In the genomic region with DNA sequence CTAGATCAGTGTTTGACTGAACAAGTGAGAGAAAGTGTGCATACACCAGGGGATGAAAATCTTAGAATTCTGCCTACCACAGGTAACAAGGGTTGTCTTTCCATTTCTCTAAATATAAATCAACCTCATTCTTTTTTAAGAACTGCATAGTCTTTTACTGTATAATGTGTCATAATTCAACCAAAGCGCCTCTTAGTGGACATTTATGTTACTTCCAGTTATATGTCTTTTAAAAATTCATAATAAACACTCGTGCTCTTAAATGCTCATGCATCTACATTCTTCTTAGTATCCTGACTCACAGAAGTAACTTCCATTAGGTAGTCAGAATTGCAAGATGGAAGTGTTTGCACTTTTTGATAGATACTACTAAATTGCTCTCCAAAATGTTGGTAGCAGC, we compare ENCODE assay signal across 8 cellular contexts.
DNase-seq lines count a peak whose midpoint lies in the region; ATAC-seq, FAIRE-seq and TF ChIP-seq lines count a peak whose summit lies in the region.

No MANE protein-coding gene starts in this region.

- no peak for FAIRE-seq in H54 (lab: Jason Lieb, UNC)

- no peak for TF ChIP-seq EP300 in gastroesophageal sphincter (IDR thresholded peaks at IDR 0.05)

- no peak overlapping the region for H3K4me3 ChIP-seq in BE2C (ENCODE audit: low read depth, low read length)
- H3K4me3 ChIP-seq in RWPE2 (ENCODE audit: severe bottlenecking), result no peak overlapping the region
- H3K4me3 ChIP-seq in gastroesophageal sphincter, result no peak overlapping the region
- no peak overlapping the region for H3K4me3 ChIP-seq in brain microvascular endothelial cell (ENCODE audit: low read depth, low read length)

- TF ChIP-seq POLR2A in gastroesophageal sphincter (IDR thresholded peaks at IDR 0.05) (no peak), H54 (IDR thresholded peaks at IDR 0.05; ENCODE audit: low read depth, low read length) (no peak)

- TF ChIP-seq CTCF in BE2C (IDR thresholded peaks at IDR 0.05; ENCODE audit: low read depth, low read length), result peak; percentile 25; the same call in 1 of the 2 replicates
- peak; percentile 63 for TF ChIP-seq CTCF in RWPE2 (IDR thresholded peaks at IDR 0.05; ENCODE audit: poor library complexity, severe bottlenecking)
- TF ChIP-seq CTCF in gastroesophageal sphincter (IDR thresholded peaks at IDR 0.05), result peak; percentile 23 to 55 (median 48)
- no peak for TF ChIP-seq CTCF in brain microvascular endothelial cell (IDR thresholded peaks at IDR 0.05; ENCODE audit: low read depth, low read length, missing control alignments)

- H3K9me3 ChIP-seq in BE2C, result no peaks in the 10 kb centered on the region
- no peaks in the 10 kb centered on the region for H3K9me3 ChIP-seq in RWPE2 (ENCODE audit: severe bottlenecking)
- no peaks in the 10 kb centered on the region for H3K9me3 ChIP-seq in gastroesophageal sphincter

- WGBS in gastroesophageal sphincter (ENCODE audit: low coverage in 1 of 2), 2 donors, result 6 to 13% methylated on average over 2 of the region's 2 CpGs

- H3K36me3 ChIP-seq in BE2C (no peaks in the 10 kb centered on the region), RWPE2 (ENCODE audit: low read depth) (no peaks in the 10 kb centered on the region), gastroesophageal sphincter (no peaks in the 10 kb centered on the region), brain microvascular endothelial cell (replicated peaks) (no peaks in the 10 kb centered on the region)

- DNase-seq in BE2C, result no peak
- DNase-seq in RWPE2 (ENCODE audit: low spot score), result no peak
- no peak for DNase-seq in H54 (ENCODE audit: insufficient read length, low spot score)
- no peak for DNase-seq in activated effector memory CD4-positive, alpha-beta T cell treated with anti-CD3 and anti-CD28 coated beads, Interleukin-2, amount 50 U/mL, for 16 hours
- DNase-seq in brain microvascular endothelial cell, result no peak

- in situ Hi-C loops in brain microvascular endothelial cell (cut with HindIII; ENCODE audit: low pct_ligation_motif_present, low sequenced_read_pairs), result loop anchor here (25.0 kb wide), 1 partner anchor 101 kb away; a partner anchor contains a TSS

- H3K27ac ChIP-seq in RWPE2 (ENCODE audit: poor library complexity, severe bottlenecking) (no peak overlapping the region), gastroesophageal sphincter (no peak overlapping the region), brain microvascular endothelial cell (no peak overlapping the region)

- H3K27me3 ChIP-seq in BE2C, result no peaks in the 10 kb centered on the region
- H3K27me3 ChIP-seq in RWPE2 (ENCODE audit: insufficient read depth, poor library complexity, severe bottlenecking), result no peaks in the 10 kb centered on the region
- H3K27me3 ChIP-seq in gastroesophageal sphincter, result peaks cover 4% of the 10 kb centered on the region
- no peaks in the 10 kb centered on the region for H3K27me3 ChIP-seq in brain microvascular endothelial cell (replicated peaks)

- ATAC-seq in GM21367 (IDR thresholded peaks at IDR 0.05; ENCODE audit: unreplicated experiment) (peak; percentile 49), RWPE2 (ENCODE audit: low read depth) (no peak), gastroesophageal sphincter (no peak), GM18870 (IDR thresholded peaks at IDR 0.05; ENCODE audit: unreplicated experiment) (no peak)

- H3K4me1 ChIP-seq in BE2C, result no peaks in the 10 kb centered on the region
- H3K4me1 ChIP-seq in RWPE2 (ENCODE audit: insufficient read depth, poor library complexity, severe bottlenecking), result no peaks in the 10 kb centered on the region
- peaks cover 0 to 13% (median 0%) of the 10 kb centered on the region in 3 donors for H3K4me1 ChIP-seq in gastroesophageal sphincter
